In genomic region chr14:85058170-85058569, GRCh38 we compare ENCODE assay signal across 23 cellular contexts.
DNase-seq lines count a peak whose midpoint lies in the region; ATAC-seq and TF ChIP-seq lines count a peak whose summit lies in the region.
"Had no signal": no experiment of that assay in that cellular context is flagged by ENCODE, and none has a peak within 500 bp of the region (broad histone marks: within the 10 kb centered on the region; RNA-seq: fewer than 3 reads in every experiment).

No MANE protein-coding gene starts in this region.

- no peak overlapping the region for H3K18ac ChIP-seq in IMR-90 (ENCODE audit: low read depth, low read length)

- no peak overlapping the region for H4K5ac ChIP-seq in IMR-90 (ENCODE audit: low read depth, low read length)

- H3K9ac ChIP-seq in IMR-90 (ENCODE audit: low read depth, low read length) (no peak overlapping the region), colonic mucosa (ENCODE audit: low read depth in 2 of 2, low read length in 2 of 2) (no peak overlapping the region), smooth muscle cell (ENCODE audit: low read depth) (no peak overlapping the region)
- H3K9ac ChIP-seq: KMS-11, SK-N-SH had no signal

- H3K79me1 ChIP-seq in IMR-90 (ENCODE audit: low read depth in 1 of 2, low read length in 2 of 2), result no peaks in the 10 kb centered on the region

- H3F3A ChIP-seq in smooth muscle cell (ENCODE audit: low read depth), result no peaks in the 10 kb centered on the region

- H3K4me3 ChIP-seq in IMR-90 (ENCODE audit: insufficient read depth, low read depth, low read length) (no peak overlapping the region), fibroblast of pulmonary artery (replicated peaks; ENCODE audit: low read depth, low read length) (no peak overlapping the region), colonic mucosa (no peak overlapping the region), smooth muscle cell (no peak overlapping the region)
- H3K4me3 ChIP-seq: A549, MG63 had no signal

- no peak for TF ChIP-seq RAD21 in IMR-90 (IDR thresholded peaks at IDR 0.05; ENCODE audit: low read length)

- 0 out of 2 replicates have a peak, but pooled peaks cover 2% of the 10 kb centered on the region for H3K9me3 ChIP-seq in IMR-90 (ENCODE audit: control insufficient read depth, insufficient read depth, low read length)
- no peaks in the 10 kb centered on the region for H3K9me3 ChIP-seq in colonic mucosa
- no peaks in the 10 kb centered on the region for H3K9me3 ChIP-seq in smooth muscle cell (replicated peaks; ENCODE audit: low read depth)
- H3K9me3 ChIP-seq: MG63, SK-N-SH had no signal

- no peaks in the 10 kb centered on the region for H3K27me3 ChIP-seq in IMR-90 (ENCODE audit: control insufficient read depth, insufficient read depth, low read length)
- H3K27me3 ChIP-seq in colonic mucosa, result no peaks in the 10 kb centered on the region
- no peaks in the 10 kb centered on the region for H3K27me3 ChIP-seq in smooth muscle cell (ENCODE audit: low read depth)
- H3K27me3 ChIP-seq: MG63 had no signal

- no peak overlapping the region for H3K56ac ChIP-seq in IMR-90 (ENCODE audit: extremely low read depth, insufficient read depth, low read length)

- no TSS peak for BruUV-seq in IMR-90 (replicated peaks; lab: Mats Ljungman, UMichigan)

- dilution Hi-C loops in IMR-90 (cut with HindIII; ENCODE audit: low sequenced_read_pairs, unreplicated experiment), result no loop called here

- H2BK5ac ChIP-seq in IMR-90 (ENCODE audit: low read depth, low read length, poor library complexity, severe bottlenecking), result no peak overlapping the region

- no peak overlapping the region for H3K14ac ChIP-seq in IMR-90 (replicated peaks; ENCODE audit: low read depth, low read length)

- H3K79me2 ChIP-seq in smooth muscle cell (ENCODE audit: low read depth), result no peaks in the 10 kb centered on the region

- in situ Hi-C loops in IMR-90 (cut with MboI; ENCODE audit: low sequenced_read_pairs), result no loop called here

- no peak overlapping the region for H2BK20ac ChIP-seq in IMR-90 (ENCODE audit: low read depth, low read length)

- POLR2A ChIA-PET in IMR-90 (lab: Charles Lee; ENCODE audit: unreplicated experiment), result no interaction called here

- no peak overlapping the region for H3K4me2 ChIP-seq in IMR-90 (ENCODE audit: low read depth, low read length)
- no peak overlapping the region for H3K4me2 ChIP-seq in smooth muscle cell
- H3K4me2 ChIP-seq: A549, KMS-11, SK-N-SH had no signal

- no peak overlapping the region for H2AK9ac ChIP-seq in IMR-90 (replicated peaks; ENCODE audit: low read depth, low read length, poor library complexity)

- H4K91ac ChIP-seq in IMR-90 (ENCODE audit: insufficient read depth, low read depth, low read length), result no peak overlapping the region

- no peak overlapping the region for H3K27ac ChIP-seq in IMR-90 (ENCODE audit: insufficient read depth, low read length)
- H3K27ac ChIP-seq in colonic mucosa, result no peak overlapping the region
- H3K27ac ChIP-seq in smooth muscle cell (ENCODE audit: low read depth), result no peak overlapping the region
- H3K27ac ChIP-seq: A549, KMS-11 had no signal

- TF ChIP-seq CTCF in IMR-90 (conservative IDR thresholded peaks at IDR 0.05; ENCODE audit: low read depth, low read length) (no peak), fibroblast of pulmonary artery (IDR thresholded peaks at IDR 0.05; ENCODE audit: low read length, missing control alignments) (no peak), colonic mucosa (IDR thresholded peaks at IDR 0.05) (no peak), smooth muscle cell (IDR thresholded peaks at IDR 0.05; ENCODE audit: borderline replicate concordance, insufficient read depth, poor library complexity, severe bottlenecking) (no peak)

- no peak overlapping the region for H2BK120ac ChIP-seq in IMR-90 (ENCODE audit: low read depth, low read length)

- H3K9me1 ChIP-seq in IMR-90 (ENCODE audit: insufficient read depth, low read length), result no peaks in the 10 kb centered on the region

- no peak overlapping the region for H2AK5ac ChIP-seq in IMR-90 (ENCODE audit: low read depth, low read length)

- H4K20me1 ChIP-seq in IMR-90 (ENCODE audit: insufficient read depth, low read length), result no peaks in the 10 kb centered on the region
- H4K20me1 ChIP-seq in smooth muscle cell (ENCODE audit: low read depth), result no peaks in the 10 kb centered on the region

- no peak overlapping the region for H3K4ac ChIP-seq in IMR-90 (ENCODE audit: low read depth, low read length)

- no peak overlapping the region for H3K23ac ChIP-seq in IMR-90 (ENCODE audit: low read depth, low read length)

- H2AFZ ChIP-seq in IMR-90 (replicated peaks; ENCODE audit: low read length, poor library complexity) (no peak overlapping the region), smooth muscle cell (ENCODE audit: low read depth) (no peak overlapping the region)

- H3K4me1 ChIP-seq in IMR-90 (ENCODE audit: control insufficient read depth, insufficient read depth, low read length), result no peaks in the 10 kb centered on the region
- H3K4me1 ChIP-seq in colonic mucosa, result no peaks in the 10 kb centered on the region
- H3K4me1 ChIP-seq in smooth muscle cell (ENCODE audit: low read depth), result no peaks in the 10 kb centered on the region
- H3K4me1 ChIP-seq: A549 had no signal

- CTCF ChIA-PET in IMR-90 (lab: Yijun Ruan, JAX), result no interaction called here

- DNase-seq in ELR (ENCODE audit: low read depth), result peak; percentile 22
- peak; percentile 11 for DNase-seq in IMR-90
- DNase-seq in amniotic epithelial cell (ENCODE audit: low read depth), result peak; percentile 55
- peak; percentile 3 for DNase-seq in fibroblast of pulmonary artery (ENCODE audit: low read depth)
- no peak for DNase-seq in colonic mucosa
- no peak for DNase-seq in superior temporal gyrus (ENCODE audit: extremely low spot score)
- no peak for DNase-seq in NCI-H187 (lab: John Stamatoyannopoulos, UW)
- DNase-seq in smooth muscle cell (lab: John Stamatoyannopoulos, UW; ENCODE audit: unreplicated experiment), result no peak
- DNase-seq: C1 segment of cervical spinal cord; CD8-positive, alpha-beta memory T cell; DMS53; EL; GOT3; MG63; NCI-H1048; NCI-H1694; NCI-H510A; NCI-H774; OCI-M1; SHP77 treated with DMSO at 0.1 percent for 48 hours; SK-N-SH had no signal

- H2BK15ac ChIP-seq in IMR-90 (ENCODE audit: low read depth, low read length), result no peak overlapping the region

- no peak for ATAC-seq in IMR-90 (ENCODE audit: low read depth)
- ATAC-seq: A549 had no signal

- intact Hi-C loops in IMR-90 (cut with micrococcal nuclease), result no loop called here
- intact Hi-C loops in colonic mucosa (cut with DNase I), result no loop called here

- no peaks in the 10 kb centered on the region for H3K36me3 ChIP-seq in IMR-90 (ENCODE audit: control insufficient read depth, insufficient read depth, low read length)
- H3K36me3 ChIP-seq in colonic mucosa, result no peaks in the 10 kb centered on the region
- no peaks in the 10 kb centered on the region for H3K36me3 ChIP-seq in smooth muscle cell (ENCODE audit: low read depth)
- H3K36me3 ChIP-seq: MG63 had no signal

- no peak overlapping the region for H4K8ac ChIP-seq in IMR-90 (ENCODE audit: low read depth in 2 of 2, low read length in 2 of 2)

- no peak for TF ChIP-seq POLR2A in IMR-90 (IDR thresholded peaks at IDR 0.05; ENCODE audit: low read depth, low read length)

TF ChIP-seq in IMR-90, 13 proteins besides CTCF, POLR2A, EP300 and RAD21:
- TF ChIP-seq USF2 (IDR thresholded peaks at IDR 0.05; ENCODE audit: low read depth, low read length), result no peak
- TF ChIP-seq MAFK (IDR thresholded peaks at IDR 0.05; ENCODE audit: low read depth, low read length), result no peak
- no peak for TF ChIP-seq CHD1 (IDR thresholded peaks at IDR 0.05; ENCODE audit: low read depth, low read length)
- no peak for TF ChIP-seq FOS (IDR thresholded peaks at IDR 0.05; ENCODE audit: low read depth, low read length)
- TF ChIP-seq ELK1 (IDR thresholded peaks at IDR 0.05; ENCODE audit: borderline replicate concordance, low read depth, low read length), result no peak

Comparison
In these comparisons a context has a peak if more than half of its experiments do, and no peak if none do; other contexts are left out.
1. DNase-seq: peak in ELR (single experiment), IMR-90 (single experiment), amniotic epithelial cell (single experiment) and fibroblast of pulmonary artery (single experiment); none in colonic mucosa (single experiment), superior temporal gyrus (single experiment), NCI-H187 (0 of 2) and smooth muscle cell (single experiment).